1 cellular context compared by ENCODE assay signal in the genomic region with DNA sequence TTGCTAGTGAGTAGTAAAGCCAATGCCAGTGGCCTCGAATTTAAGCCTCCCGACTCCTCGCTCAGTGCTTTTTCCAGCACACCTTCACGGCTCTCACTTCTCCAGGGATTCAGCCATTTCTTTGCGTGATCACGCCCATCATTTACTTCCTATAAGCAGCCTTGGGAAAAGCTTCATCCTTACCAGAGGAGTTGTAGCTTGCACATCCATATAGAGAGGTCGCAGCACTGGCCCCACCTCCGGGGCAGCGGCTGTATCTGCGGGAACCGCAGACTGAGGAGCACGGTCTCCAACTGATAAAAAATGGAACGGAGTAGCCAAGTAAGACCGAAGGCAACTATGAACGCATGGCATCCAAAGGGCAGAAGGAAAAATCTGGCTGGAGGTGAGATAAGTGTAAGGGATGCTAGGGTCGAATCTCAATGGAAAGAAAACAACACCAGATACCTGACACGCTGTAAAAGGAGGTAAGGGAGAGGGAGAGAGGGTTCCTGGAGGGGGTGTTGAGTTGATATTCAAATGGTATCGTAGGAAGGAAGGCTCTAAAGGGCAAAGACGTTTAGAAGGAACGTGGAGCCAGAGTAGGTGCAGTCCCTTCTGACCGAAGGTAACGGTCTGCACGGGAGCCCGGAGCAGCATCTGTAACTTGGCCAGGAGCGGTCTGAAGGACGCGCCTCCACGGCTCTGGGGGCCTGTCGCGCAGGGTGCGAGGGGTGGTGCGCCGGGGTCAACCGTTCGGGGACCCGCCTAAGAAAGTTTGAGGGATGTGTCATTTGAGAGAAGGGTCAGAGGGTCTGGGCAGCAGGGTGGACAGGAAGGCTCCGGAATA.
TF ChIP-seq lines count a peak whose summit lies in the region.

No MANE protein-coding gene starts in this region.

TF ChIP-seq in HepG2, 621 proteins besides CTCF, POLR2A, EP300 and RAD21 (continued from another document and continues in another):
- TF ChIP-seq, protein P1, sequence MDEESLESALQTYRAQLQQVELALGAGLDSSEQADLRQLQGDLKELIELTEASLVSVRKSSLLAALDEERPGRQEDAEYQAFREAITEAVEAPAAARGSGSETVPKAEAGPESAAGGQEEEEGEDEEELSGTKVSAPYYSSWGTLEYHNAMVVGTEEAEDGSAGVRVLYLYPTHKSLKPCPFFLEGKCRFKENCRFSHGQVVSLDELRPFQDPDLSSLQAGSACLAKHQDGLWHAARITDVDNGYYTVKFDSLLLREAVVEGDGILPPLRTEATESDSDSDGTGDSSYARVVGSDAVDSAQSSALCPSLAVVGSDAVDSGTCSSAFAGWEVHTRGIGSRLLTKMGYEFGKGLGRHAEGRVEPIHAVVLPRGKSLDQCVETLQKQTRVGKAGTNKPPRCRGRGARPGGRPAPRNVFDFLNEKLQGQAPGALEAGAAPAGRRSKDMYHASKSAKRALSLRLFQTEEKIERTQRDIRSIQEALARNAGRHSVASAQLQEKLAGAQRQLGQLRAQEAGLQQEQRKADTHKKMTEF (CRISPR knock-in tag; IDR thresholded peaks at IDR 0.05), result no peak
- TF ChIP-seq ZFP41 (CRISPR knock-in tag; IDR thresholded peaks at IDR 0.05; ENCODE audit: borderline replicate concordance) (peak; percentile 88), ZNF44 (CRISPR knock-in tag; IDR thresholded peaks at IDR 0.05) (peak; percentile 79; the same call in 1 of the 2 replicates), MXD3 (CRISPR knock-in tag; IDR thresholded peaks at IDR 0.05) (no peak), RXRA (CRISPR knock-in tag; IDR thresholded peaks at IDR 0.05) (no peak), ZFAT (CRISPR knock-in tag; conservative IDR thresholded peaks at IDR 0.05) (no peak), ZNF33A (CRISPR knock-in tag; IDR thresholded peaks at IDR 0.05; ENCODE audit: borderline replicate concordance) (no peak), PHF5A (CRISPR knock-in tag; IDR thresholded peaks at IDR 0.05; ENCODE audit: low read depth, unreplicated experiment) (no peak), KDM4B (CRISPR knock-in tag; IDR thresholded peaks at IDR 0.05) (no peak; the same call in 1 of the 2 replicates), TBX2 (CRISPR knock-in tag; IDR thresholded peaks at IDR 0.05; ENCODE audit: borderline replicate concordance) (no peak), ZNF317 (CRISPR knock-in tag; IDR thresholded peaks at IDR 0.05) (no peak), ZNF672 (CRISPR knock-in tag; IDR thresholded peaks at IDR 0.05) (no peak), IRF2 (CRISPR knock-in tag; IDR thresholded peaks at IDR 0.05) (no peak; the same call in 1 of the 2 replicates), YEATS2 (CRISPR knock-in tag; IDR thresholded peaks at IDR 0.05; ENCODE audit: borderline replicate concordance) (no peak), PLRG1 (conservative IDR thresholded peaks at IDR 0.05) (no peak), ZNF124 (CRISPR knock-in tag; IDR thresholded peaks at IDR 0.05) (no peak), ZNF740 (CRISPR knock-in tag; IDR thresholded peaks at IDR 0.05) (no peak), SALL2 (CRISPR knock-in tag; IDR thresholded peaks at IDR 0.05) (no peak; the same call in 1 of the 2 replicates), AKAP8 (CRISPR knock-in tag; IDR thresholded peaks at IDR 0.05) (no peak), DPF2 (CRISPR knock-in tag; IDR thresholded peaks at IDR 0.05; ENCODE audit: borderline replicate concordance, low read depth) (0 out of 2 replicates have a peak, but pooled peaks have one; percentile 9), RBM39 (IDR thresholded peaks at IDR 0.05; ENCODE audit: low read depth, low read length, poor library complexity, severe bottlenecking) (no peak), ZNF577 (CRISPR knock-in tag; IDR thresholded peaks at IDR 0.05; ENCODE audit: borderline replicate concordance, low read depth) (no peak), NFIB (CRISPR knock-in tag; IDR thresholded peaks at IDR 0.05; ENCODE audit: borderline replicate concordance) (no peak), TP53 (CRISPR knock-in tag; conservative IDR thresholded peaks at IDR 0.05) (no peak), BORCS8-MEF2B (CRISPR knock-in tag; IDR thresholded peaks at IDR 0.05) (no peak), MAF1 (CRISPR knock-in tag; IDR thresholded peaks at IDR 0.05; ENCODE audit: borderline replicate concordance) (no peak), ZNF225 (CRISPR knock-in tag; IDR thresholded peaks at IDR 0.05) (no peak), ZNF569 (CRISPR knock-in tag; IDR thresholded peaks at IDR 0.05; ENCODE audit: borderline replicate concordance) (no peak), ERF (CRISPR knock-in tag; IDR thresholded peaks at IDR 0.05) (no peak), ZNF547 (CRISPR knock-in tag; IDR thresholded peaks at IDR 0.05) (no peak), ZMYM2 (CRISPR knock-in tag; IDR thresholded peaks at IDR 0.05) (no peak), ZNF432 (CRISPR knock-in tag; IDR thresholded peaks at IDR 0.05; ENCODE audit: borderline replicate concordance) (no peak; the same call in 1 of the 2 replicates), ATF1 (CRISPR knock-in tag; IDR thresholded peaks at IDR 0.05) (no peak), ZFP91 (CRISPR knock-in tag; IDR thresholded peaks at IDR 0.05; ENCODE audit: borderline replicate concordance) (no peak), HNF1A (IDR thresholded peaks at IDR 0.05; ENCODE audit: low read depth) (no peak), HNF1A (CRISPR knock-in tag; IDR thresholded peaks at IDR 0.05; ENCODE audit: borderline replicate concordance) (peak; percentile 25; the same call in 1 of the 2 replicates), SP140L (CRISPR knock-in tag; IDR thresholded peaks at IDR 0.05; ENCODE audit: borderline replicate concordance) (no peak), ZBTB2 (CRISPR knock-in tag; IDR thresholded peaks at IDR 0.05; ENCODE audit: low read depth) (no peak), ZNF766 (CRISPR knock-in tag; IDR thresholded peaks at IDR 0.05; ENCODE audit: borderline replicate concordance) (no peak), RORA (CRISPR knock-in tag; IDR thresholded peaks at IDR 0.05) (no peak)
- TF ChIP-seq, protein P2, sequence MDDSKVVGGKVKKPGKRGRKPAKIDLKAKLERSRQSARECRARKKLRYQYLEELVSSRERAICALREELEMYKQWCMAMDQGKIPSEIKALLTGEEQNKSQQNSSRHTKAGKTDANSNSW (CRISPR knock-in tag; IDR thresholded peaks at IDR 0.05; ENCODE audit: borderline replicate concordance), result no peak; the same call in 1 of the 2 replicates
- TF ChIP-seq, protein P3, sequence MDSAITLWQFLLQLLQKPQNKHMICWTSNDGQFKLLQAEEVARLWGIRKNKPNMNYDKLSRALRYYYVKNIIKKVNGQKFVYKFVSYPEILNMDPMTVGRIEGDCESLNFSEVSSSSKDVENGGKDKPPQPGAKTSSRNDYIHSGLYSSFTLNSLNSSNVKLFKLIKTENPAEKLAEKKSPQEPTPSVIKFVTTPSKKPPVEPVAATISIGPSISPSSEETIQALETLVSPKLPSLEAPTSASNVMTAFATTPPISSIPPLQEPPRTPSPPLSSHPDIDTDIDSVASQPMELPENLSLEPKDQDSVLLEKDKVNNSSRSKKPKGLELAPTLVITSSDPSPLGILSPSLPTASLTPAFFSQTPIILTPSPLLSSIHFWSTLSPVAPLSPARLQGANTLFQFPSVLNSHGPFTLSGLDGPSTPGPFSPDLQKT (CRISPR knock-in tag; IDR thresholded peaks at IDR 0.05; ENCODE audit: borderline replicate concordance), result no peak
- TF ChIP-seq, protein P4, sequence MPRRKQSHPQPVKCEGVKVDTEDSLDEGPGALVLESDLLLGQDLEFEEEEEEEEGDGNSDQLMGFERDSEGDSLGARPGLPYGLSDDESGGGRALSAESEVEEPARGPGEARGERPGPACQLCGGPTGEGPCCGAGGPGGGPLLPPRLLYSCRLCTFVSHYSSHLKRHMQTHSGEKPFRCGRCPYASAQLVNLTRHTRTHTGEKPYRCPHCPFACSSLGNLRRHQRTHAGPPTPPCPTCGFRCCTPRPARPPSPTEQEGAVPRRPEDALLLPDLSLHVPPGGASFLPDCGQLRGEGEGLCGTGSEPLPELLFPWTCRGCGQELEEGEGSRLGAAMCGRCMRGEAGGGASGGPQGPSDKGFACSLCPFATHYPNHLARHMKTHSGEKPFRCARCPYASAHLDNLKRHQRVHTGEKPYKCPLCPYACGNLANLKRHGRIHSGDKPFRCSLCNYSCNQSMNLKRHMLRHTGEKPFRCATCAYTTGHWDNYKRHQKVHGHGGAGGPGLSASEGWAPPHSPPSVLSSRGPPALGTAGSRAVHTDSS (CRISPR knock-in tag; conservative IDR thresholded peaks at IDR 0.05), result 0 out of 2 replicates have a peak, but pooled peaks have one; percentile 21
- TF ChIP-seq, protein P5, sequence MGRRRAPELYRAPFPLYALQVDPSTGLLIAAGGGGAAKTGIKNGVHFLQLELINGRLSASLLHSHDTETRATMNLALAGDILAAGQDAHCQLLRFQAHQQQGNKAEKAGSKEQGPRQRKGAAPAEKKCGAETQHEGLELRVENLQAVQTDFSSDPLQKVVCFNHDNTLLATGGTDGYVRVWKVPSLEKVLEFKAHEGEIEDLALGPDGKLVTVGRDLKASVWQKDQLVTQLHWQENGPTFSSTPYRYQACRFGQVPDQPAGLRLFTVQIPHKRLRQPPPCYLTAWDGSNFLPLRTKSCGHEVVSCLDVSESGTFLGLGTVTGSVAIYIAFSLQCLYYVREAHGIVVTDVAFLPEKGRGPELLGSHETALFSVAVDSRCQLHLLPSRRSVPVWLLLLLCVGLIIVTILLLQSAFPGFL (CRISPR knock-in tag; IDR thresholded peaks at IDR 0.05), result no peak
- TF ChIP-seq, protein P6, sequence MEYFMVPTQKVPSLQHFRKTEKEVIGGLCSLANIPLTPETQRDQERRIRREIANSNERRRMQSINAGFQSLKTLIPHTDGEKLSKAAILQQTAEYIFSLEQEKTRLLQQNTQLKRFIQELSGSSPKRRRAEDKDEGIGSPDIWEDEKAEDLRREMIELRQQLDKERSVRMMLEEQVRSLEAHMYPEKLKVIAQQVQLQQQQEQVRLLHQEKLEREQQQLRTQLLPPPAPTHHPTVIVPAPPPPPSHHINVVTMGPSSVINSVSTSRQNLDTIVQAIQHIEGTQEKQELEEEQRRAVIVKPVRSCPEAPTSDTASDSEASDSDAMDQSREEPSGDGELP (IDR thresholded peaks at IDR 0.05; ENCODE audit: borderline replicate concordance, low read depth), result no peak; the same call in 1 of the 2 replicates
- TF ChIP-seq, protein P7, sequence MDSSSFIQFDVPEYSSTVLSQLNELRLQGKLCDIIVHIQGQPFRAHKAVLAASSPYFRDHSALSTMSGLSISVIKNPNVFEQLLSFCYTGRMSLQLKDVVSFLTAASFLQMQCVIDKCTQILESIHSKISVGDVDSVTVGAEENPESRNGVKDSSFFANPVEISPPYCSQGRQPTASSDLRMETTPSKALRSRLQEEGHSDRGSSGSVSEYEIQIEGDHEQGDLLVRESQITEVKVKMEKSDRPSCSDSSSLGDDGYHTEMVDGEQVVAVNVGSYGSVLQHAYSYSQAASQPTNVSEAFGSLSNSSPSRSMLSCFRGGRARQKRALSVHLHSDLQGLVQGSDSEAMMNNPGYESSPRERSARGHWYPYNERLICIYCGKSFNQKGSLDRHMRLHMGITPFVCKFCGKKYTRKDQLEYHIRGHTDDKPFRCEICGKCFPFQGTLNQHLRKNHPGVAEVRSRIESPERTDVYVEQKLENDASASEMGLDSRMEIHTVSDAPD (CRISPR knock-in tag; IDR thresholded peaks at IDR 0.05), result no peak
